In the genomic region with DNA sequence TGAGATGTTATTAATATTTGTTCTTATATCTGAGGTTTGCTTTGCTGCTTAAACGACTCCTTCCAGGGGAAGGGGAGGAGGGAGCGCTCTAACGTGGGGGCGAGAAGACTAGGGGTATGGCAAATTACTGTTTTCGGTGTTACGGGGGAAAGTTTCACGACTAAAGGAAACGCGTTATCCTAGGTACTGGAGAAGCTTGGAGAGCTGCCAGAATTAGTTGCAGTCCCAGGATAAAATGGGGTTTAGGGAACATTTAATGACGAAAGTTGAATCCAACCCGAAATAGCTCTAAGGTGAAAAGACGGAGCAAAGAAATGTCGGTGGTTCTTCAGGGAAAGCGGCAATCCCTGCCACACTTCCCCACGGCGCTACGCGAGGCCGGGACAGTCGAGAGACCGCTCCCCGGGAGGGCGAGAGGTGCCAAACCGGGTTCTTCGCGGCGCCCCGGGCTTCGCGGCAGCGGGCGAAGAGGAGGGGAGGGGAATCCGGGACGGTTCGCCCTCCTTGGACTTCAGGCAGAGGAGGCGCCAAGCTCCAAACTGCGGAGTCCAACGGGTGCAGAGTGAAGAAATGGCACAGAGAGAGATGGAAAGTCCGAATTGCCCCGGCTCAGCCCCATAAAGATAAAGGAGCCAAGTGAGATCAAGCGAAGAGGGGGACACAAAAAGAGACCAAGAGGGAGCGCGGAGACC, we compare ENCODE assay signal across 8 cellular contexts. TPM values are rescaled to one million over a fixed set of nuclear protein-coding genes. Genes with fewer than 3 reads are reported as not detected.
A peak's percentile ranks its signal among the peaks of the same experiment; 100 is the strongest.
DNase-seq lines count a peak whose midpoint lies in the region; ATAC-seq and TF ChIP-seq lines count a peak whose summit lies in the region.

No MANE protein-coding gene starts in this region.

- no peaks in the 10 kb centered on the region for H3K27me3 ChIP-seq in CD8-positive, alpha-beta memory T cell (ENCODE audit: insufficient read depth, low read length, poor library complexity, severe bottlenecking)
- H3K27me3 ChIP-seq in IMR-90 (ENCODE audit: control insufficient read depth, insufficient read depth, low read length) (no peaks in the 10 kb centered on the region), left ventricle myocardium inferior (ENCODE audit: low read depth) (no peaks in the 10 kb centered on the region)

- no peak overlapping the region for H2BK15ac ChIP-seq in IMR-90 (ENCODE audit: low read depth, low read length)

- ATAC-seq in GM19438 (IDR thresholded peaks at IDR 0.05; ENCODE audit: low read depth, unreplicated experiment) (peak; percentile 9), IMR-90 (ENCODE audit: low read depth) (peak; percentile 35)
- peak; percentile 25 to 42 for ATAC-seq in activated naive CD4-positive, alpha-beta T cell treated with anti-CD3 and anti-CD28 coated beads, Interleukin-2, amount 50 U/mL, for 72 hours

- H2BK5ac ChIP-seq in IMR-90 (ENCODE audit: low read depth, low read length, poor library complexity, severe bottlenecking): peak overlapping the region; percentile 89

- peak overlapping the region; percentile 18; the same call in 1 of the 2 replicates for H3K18ac ChIP-seq in IMR-90 (ENCODE audit: low read depth, low read length)

- H3K4me3 ChIP-seq in CD8-positive, alpha-beta memory T cell (ENCODE audit: low read length): peak overlapping the region; percentile 75
- peak overlapping the region; percentile 87 for H3K4me3 ChIP-seq in IMR-90 (ENCODE audit: insufficient read depth, low read depth, low read length)
- peak overlapping the region; percentile 87 for H3K4me3 ChIP-seq in left ventricle myocardium inferior
- H3K4me3 ChIP-seq in retinal pigment epithelial cell (ENCODE audit: low read length): peak overlapping the region; percentile 83

- peak overlapping the region; percentile 69 to 96 (median 94) for H3K27ac Mint-ChIP-seq in CD8-positive, alpha-beta memory T cell
- peak overlapping the region; percentile 96 to 97 for H3K27ac Mint-ChIP-seq in activated naive CD4-positive, alpha-beta T cell treated with anti-CD3 and anti-CD28 coated beads, Interleukin-2, amount 50 U/mL, for 72 hours

- H4K8ac ChIP-seq in IMR-90 (ENCODE audit: low read depth in 2 of 2, low read length in 2 of 2): peak overlapping the region; percentile 50 to 83; a peak in 2 of 4 replicates

- 0 out of 2 replicates have a peak overlapping the region, but pooled peaks have one; percentile 38 for H4K91ac ChIP-seq in IMR-90 (ENCODE audit: insufficient read depth, low read depth, low read length)

- H3K4me3 Mint-ChIP-seq in CD8-positive, alpha-beta memory T cell: peak overlapping the region; percentile 90 to 98 (median 96)

- H3K4me1 ChIP-seq in CD8-positive, alpha-beta memory T cell (ENCODE audit: insufficient read depth, low read length): peaks cover 7% of the 10 kb centered on the region
- H3K4me1 ChIP-seq in IMR-90 (ENCODE audit: control insufficient read depth, insufficient read depth, low read length): 0 out of 2 replicates have a peak, but pooled peaks cover 1% of the 10 kb centered on the region
- H3K4me1 ChIP-seq in left ventricle myocardium inferior: peaks cover 34% of the 10 kb centered on the region

- peaks cover 37 to 51% (median 50%) of the 10 kb centered on the region in 3 donors for H3K4me1 Mint-ChIP-seq in CD8-positive, alpha-beta memory T cell

- peak overlapping the region; percentile 89 for H3K4ac ChIP-seq in IMR-90 (ENCODE audit: low read depth, low read length)

- CTCF ChIA-PET in CD8-positive, alpha-beta memory T cell (lab: Charles Lee): no interaction called here
- CTCF ChIA-PET in IMR-90 (lab: Yijun Ruan, JAX): interaction anchor here (0.5 kb wide), 1 partner anchor 20 kb away, joined by 3 read pairs; no protein-coding TSS in a partner anchor

- peak overlapping the region; percentile 39; the same call in 1 of the 2 replicates for H2BK120ac ChIP-seq in IMR-90 (ENCODE audit: low read depth, low read length)

- no peaks in the 10 kb centered on the region; the same call in 1 of the 2 replicates for H3K9me1 ChIP-seq in IMR-90 (ENCODE audit: insufficient read depth, low read length)

- peaks cover 0 to 5% of the 10 kb centered on the region in 2 experiments; a peak in 1 of 4 replicates for H3K79me1 ChIP-seq in IMR-90 (ENCODE audit: low read depth in 1 of 2, low read length in 2 of 2)

- H3K56ac ChIP-seq in IMR-90 (ENCODE audit: extremely low read depth, insufficient read depth, low read length): peak overlapping the region; percentile 35; the same call in 1 of the 2 replicates

- H3K14ac ChIP-seq in IMR-90 (replicated peaks; ENCODE audit: low read depth, low read length): peak overlapping the region; percentile 74

- peak in 3 of 5 donors; percentile 2 to 4 (median 3) for DNase-seq in CD8-positive, alpha-beta memory T cell
- peak; percentile 10 for DNase-seq in IMR-90
- DNase-seq in activated naive CD4-positive, alpha-beta T cell treated with anti-CD3 and anti-CD28 coated beads, Interleukin-2, amount 50 U/mL, for 72 hours (ENCODE audit: low spot score in 2 of 2): peak in 1 of 2 donors; percentile 4
- no peak for DNase-seq in left ventricle myocardium inferior
- DNase-seq in retinal pigment epithelial cell (ENCODE audit: low read depth): no peak
- DNase-seq in NCI-H187 (lab: John Stamatoyannopoulos, UW): no peak
- DNase-seq in LoVo (ENCODE audit: low spot score): no peak

- TF ChIP-seq POLR2A in IMR-90 (IDR thresholded peaks at IDR 0.05; ENCODE audit: low read depth, low read length): no peak

- dilution Hi-C loops in IMR-90 (cut with HindIII; ENCODE audit: low sequenced_read_pairs, unreplicated experiment): no loop called here

- no peaks in the 10 kb centered on the region for H3K36me3 ChIP-seq in CD8-positive, alpha-beta memory T cell (ENCODE audit: insufficient read depth, low read length)
- H3K36me3 ChIP-seq in IMR-90 (ENCODE audit: control insufficient read depth, insufficient read depth, low read length) (no peaks in the 10 kb centered on the region), left ventricle myocardium inferior (no peaks in the 10 kb centered on the region)

- H3K23ac ChIP-seq in IMR-90 (ENCODE audit: low read depth, low read length): peak overlapping the region; percentile 85

- no peak overlapping the region for H2BK20ac ChIP-seq in IMR-90 (ENCODE audit: low read depth, low read length)

- POLR2A ChIA-PET in CD8-positive, alpha-beta memory T cell (lab: Charles Lee): no interaction called here
- POLR2A ChIA-PET in IMR-90 (lab: Charles Lee; ENCODE audit: unreplicated experiment): no interaction called here

- peak overlapping the region; percentile 97 for H3K4me2 ChIP-seq in IMR-90 (ENCODE audit: low read depth, low read length)

- no TSS peak for BruUV-seq in IMR-90 (replicated peaks; lab: Mats Ljungman, UMichigan)

- H4K20me1 ChIP-seq in IMR-90 (ENCODE audit: insufficient read depth, low read length): peaks cover 11% of the 10 kb centered on the region

- H3K9ac ChIP-seq in IMR-90 (ENCODE audit: low read depth, low read length): peak overlapping the region; percentile 84

- in situ Hi-C loops in IMR-90 (cut with MboI; ENCODE audit: low sequenced_read_pairs): no loop called here

- H2AK5ac ChIP-seq in IMR-90 (ENCODE audit: low read depth, low read length): peak overlapping the region; percentile 67; the same call in 1 of the 2 replicates

- H4K5ac ChIP-seq in IMR-90 (ENCODE audit: low read depth, low read length): no peak overlapping the region

- TF ChIP-seq RAD21 in IMR-90 (IDR thresholded peaks at IDR 0.05; ENCODE audit: low read length): no peak

- TF ChIP-seq CTCF in IMR-90 (conservative IDR thresholded peaks at IDR 0.05; ENCODE audit: low read depth, low read length) (no peak), left ventricle myocardium inferior (IDR thresholded peaks at IDR 0.05; ENCODE audit: borderline replicate concordance) (no peak), retinal pigment epithelial cell (conservative IDR thresholded peaks at IDR 0.05; ENCODE audit: low read depth, low read length) (no peak)

- peak overlapping the region; percentile 95 for H2AK9ac ChIP-seq in IMR-90 (replicated peaks; ENCODE audit: low read depth, low read length, poor library complexity)

- H3K27ac ChIP-seq in CD8-positive, alpha-beta memory T cell (ENCODE audit: low read depth, low read length): peak overlapping the region; percentile 74
- peak overlapping the region; percentile 89 for H3K27ac ChIP-seq in IMR-90 (ENCODE audit: insufficient read depth, low read length)
- peak overlapping the region; percentile 86 for H3K27ac ChIP-seq in left ventricle myocardium inferior (replicated peaks)

- intact Hi-C loops in IMR-90 (cut with micrococcal nuclease): no loop called here
- intact Hi-C loops in left ventricle myocardium inferior (cut with micrococcal nuclease): no loop called here

- H3K9me3 ChIP-seq in CD8-positive, alpha-beta memory T cell (ENCODE audit: low read length): no peaks in the 10 kb centered on the region
- H3K9me3 ChIP-seq in IMR-90 (ENCODE audit: control insufficient read depth, insufficient read depth, low read length) (no peaks in the 10 kb centered on the region), left ventricle myocardium inferior (replicated peaks) (no peaks in the 10 kb centered on the region)

- peak overlapping the region; percentile 96 for H2AFZ ChIP-seq in IMR-90 (replicated peaks; ENCODE audit: low read length, poor library complexity)

- peaks cover 0 to 5% of the 10 kb centered on the region in 2 donors for H3K27me3 Mint-ChIP-seq in CD8-positive, alpha-beta memory T cell

- no peaks in the 10 kb centered on the region for H3K9me3 Mint-ChIP-seq in CD8-positive, alpha-beta memory T cell
- H3K9me3 Mint-ChIP-seq in activated naive CD4-positive, alpha-beta T cell treated with anti-CD3 and anti-CD28 coated beads, Interleukin-2, amount 50 U/mL, for 72 hours: no peaks in the 10 kb centered on the region

- 38% methylated on average over 12 of the region's 43 CpGs; no CpG with 5 or more reads in 1 of the 2 experiments for WGBS in IMR-90 (ENCODE audit: extremely low coverage in 2 of 2, insufficient read length in 1 of 2), 2 experiments

- H3K36me3 Mint-ChIP-seq in CD8-positive, alpha-beta memory T cell: peaks cover 0 to 14% (median 0%) of the 10 kb centered on the region in 3 donors
- peaks cover 7 to 17% of the 10 kb centered on the region in 2 donors for H3K36me3 Mint-ChIP-seq in activated naive CD4-positive, alpha-beta T cell treated with anti-CD3 and anti-CD28 coated beads, Interleukin-2, amount 50 U/mL, for 72 hours

TF ChIP-seq in IMR-90, 13 proteins besides CTCF, POLR2A, EP300 and RAD21 (continues in another document):
- TF ChIP-seq SMC3 (IDR thresholded peaks at IDR 0.05; ENCODE audit: low read depth, low read length): no peak
- TF ChIP-seq RCOR1 (IDR thresholded peaks at IDR 0.05; ENCODE audit: insufficient replicate concordance, low read length): no peak
- TF ChIP-seq BHLHE40 (IDR thresholded peaks at IDR 0.05; ENCODE audit: low read depth, low read length): no peak
- TF ChIP-seq MXI1 (IDR thresholded peaks at IDR 0.05; ENCODE audit: borderline replicate concordance, low read depth, low read length): no peak

RNA-seq across cellular contexts. Expression of a gene that starts 0.7 kb away (rescaled TPM):
- 10 to 100 TPM; 63.0 to 69.5 TPM for total RNA-seq in CD8-positive, alpha-beta memory T cell
- 54.6 TPM for polyA plus RNA-seq in CD8-positive, alpha-beta memory T cell
- total RNA-seq in IMR-90 (2012; rRNA removed) (58.8 and 93.9 TPM in 2 replicates), left ventricle myocardium inferior (27.4 TPM)
- polyA plus RNA-seq in IMR-90 (2012; rRNA removed): 37.4 and 42.9 TPM in 2 replicates
- polyA plus RNA-seq in IMR-90 (2012; cell fraction: cytosol; rRNA removed): 4.0 and 5.5 TPM in 2 replicates
- 14.3 and 148 TPM in 2 replicates for polyA plus RNA-seq in IMR-90 (2012; cell fraction: nucleus; rRNA removed; ENCODE audit: low replicate concordance)
- 100 to 1,000 TPM in 1 of 2 donors, 10 to 100 TPM in 1; 98.0 to 101 TPM for total RNA-seq in activated naive CD4-positive, alpha-beta T cell treated with anti-CD3 and anti-CD28 coated beads, Interleukin-2, amount 50 U/mL, for 72 hours

Comparison
In these comparisons a context has a peak if more than half of its experiments do, and no peak if none do; other contexts are left out.
1. DNase-seq: peak in CD8-positive, alpha-beta memory T cell (3 of 5) and IMR-90 (single experiment); none in left ventricle myocardium inferior (single experiment), retinal pigment epithelial cell (single experiment), NCI-H187 (0 of 2) and LoVo (single experiment).
2. Peak in every context shown above with its lines, with median percentiles within 50 percentile points of each other: H3K27ac ChIP-seq, H3K4me3 ChIP-seq and ATAC-seq.